ENCODE assay signal across 8 cellular contexts in the genomic region with DNA sequence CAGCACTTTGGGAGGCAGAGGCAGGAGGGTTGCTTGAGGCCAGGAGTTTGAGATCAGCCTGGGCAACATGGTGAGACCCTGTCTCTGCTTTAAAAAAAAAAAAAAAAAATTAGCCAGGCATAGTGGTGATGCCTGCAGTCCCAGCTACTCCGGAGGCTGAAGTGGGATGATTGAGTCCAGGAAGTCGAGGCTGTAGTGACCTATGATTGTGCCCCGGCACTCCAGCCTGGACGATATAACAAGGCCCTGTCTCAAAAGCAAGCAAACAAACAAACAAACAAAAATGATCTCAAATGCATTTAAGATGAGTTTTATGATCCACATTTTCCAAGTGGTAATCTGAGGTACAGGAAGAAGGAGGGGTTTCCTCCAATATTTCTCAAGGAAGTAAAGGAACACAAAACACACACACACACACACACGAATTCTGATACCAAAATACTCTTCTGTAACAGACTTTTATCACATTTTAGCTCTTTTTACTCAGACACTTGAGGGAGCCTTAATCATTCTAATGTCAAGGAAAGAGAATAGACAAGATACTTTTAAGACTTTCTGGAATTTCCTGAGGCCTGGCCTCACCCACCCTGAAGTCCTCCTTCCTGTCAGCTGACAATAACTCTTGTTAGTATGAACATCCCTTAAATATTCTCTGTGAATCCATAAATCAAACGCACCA. TPM values are rescaled to one million over a fixed set of nuclear protein-coding genes. Genes with fewer than 3 reads are reported as not detected.
DNase-seq lines count a peak whose midpoint lies in the region; ATAC-seq, FAIRE-seq and TF ChIP-seq lines count a peak whose summit lies in the region.

No MANE protein-coding gene starts in this region.

- H3K36me3 ChIP-seq in GM23248 (ENCODE audit: low read depth), result peaks cover 49% of the 10 kb centered on the region

- in situ Hi-C loops in GM23248 (cut with MboI), result no loop called here

- H3K9ac ChIP-seq in GM23248, result peak overlapping the region; percentile 25

- peak overlapping the region; percentile 74 for H3K4me2 ChIP-seq in GM23248 (ENCODE audit: unreplicated experiment)

- DNase-seq in GM23248 (peak; percentile 49), fibroblast of villous mesenchyme (ENCODE audit: low read depth) (peak; percentile 52), sciatic nerve (ENCODE audit: low spot score) (no peak), HTR-8/SVneo (ENCODE audit: insufficient read length, low spot score) (no peak)
- DNase-seq in stimulated activated naive CD4-positive, alpha-beta T cell treated with Interleukin-2 at 50 U/mL for 16 hours (lab: John Stamatoyannopoulos, UW), result no peak

- 40 to 44% methylated on average over 6 of the region's 6 CpGs for WGBS in GM23248 (ENCODE audit: low coverage in 1 of 2, low lambda C conversion rate in 2 of 2, missing lambda C conversion rate in 2 of 2), 2 experiments

- no peaks in the 10 kb centered on the region for H3K9me3 ChIP-seq in GM23248 (ENCODE audit: low read depth)

- 0 out of 2 replicates have a peak, but pooled peaks cover 5% of the 10 kb centered on the region for H4K20me1 ChIP-seq in GM23248 (ENCODE audit: insufficient read depth)

- ATAC-seq in sciatic nerve (peak; percentile 70), GM18868 (IDR thresholded peaks at IDR 0.05; ENCODE audit: unreplicated experiment) (no peak), HG02759 (IDR thresholded peaks at IDR 0.05; ENCODE audit: unreplicated experiment) (no peak)

- H3K9me2 ChIP-seq in GM23248 (ENCODE audit: insufficient read depth), result no peaks in the 10 kb centered on the region

- peak overlapping the region; percentile 41 for H3K4me3 ChIP-seq in GM23248
- no peak overlapping the region for H3K4me3 ChIP-seq in fibroblast of villous mesenchyme (ENCODE audit: low read depth, low read length)

- H2AFZ ChIP-seq in GM23248, result no peak overlapping the region

- FAIRE-seq in HTR-8/SVneo (lab: Jason Lieb, UNC), result no peak

- peaks cover 74% of the 10 kb centered on the region for H3F3A ChIP-seq in GM23248 (ENCODE audit: insufficient read depth)

- TF ChIP-seq CTCF in VCaP (conservative IDR thresholded peaks at IDR 0.05) (no peak), fibroblast of villous mesenchyme (IDR thresholded peaks at IDR 0.05; ENCODE audit: insufficient read depth, low read depth, low read length) (no peak)

- H3K27ac ChIP-seq in GM23248 (peak overlapping the region; percentile 54), VCaP (peak overlapping the region; percentile 14)

- intact Hi-C loops in sciatic nerve (cut with DNase I), result no loop called here

- H3K79me2 ChIP-seq in GM23248 (ENCODE audit: insufficient read depth), result peaks cover 100% of the 10 kb centered on the region

- no peaks in the 10 kb centered on the region for H3K27me3 ChIP-seq in GM23248 (replicated peaks; ENCODE audit: insufficient read depth)

- H3K4me1 ChIP-seq in GM23248 (ENCODE audit: insufficient read depth), result peaks cover 53% of the 10 kb centered on the region

RNA-seq across cellular contexts. Expression of a gene that starts 44.4 kb away (rescaled TPM):
- total RNA-seq in GM23248 (2014; rRNA removed; shearing (Covaris generic)), result 52.4 and 60.7 TPM in 2 replicates
- 88.7 and 99.2 TPM in 2 replicates for polyA plus RNA-seq in GM23248 (2016; fragmentation: Nextera tagmentation; extraction: Ambion mirVana)
- total RNA-seq in fibroblast of villous mesenchyme (29.6 and 40.2 TPM in 2 replicates), sciatic nerve (51.9 TPM)

Comparison
In these comparisons a context has a peak if more than half of its experiments do, and no peak if none do; other contexts are left out.
1. DNase-seq: peak in GM23248 (single experiment) and fibroblast of villous mesenchyme (single experiment); none in sciatic nerve (single experiment), stimulated activated naive CD4-positive, alpha-beta T cell treated with Interleukin-2 at 50 U/mL for 16 hours (single experiment) and HTR-8/SVneo (single experiment).